ENCODE assay signal across 3 cellular contexts in the genomic region with DNA sequence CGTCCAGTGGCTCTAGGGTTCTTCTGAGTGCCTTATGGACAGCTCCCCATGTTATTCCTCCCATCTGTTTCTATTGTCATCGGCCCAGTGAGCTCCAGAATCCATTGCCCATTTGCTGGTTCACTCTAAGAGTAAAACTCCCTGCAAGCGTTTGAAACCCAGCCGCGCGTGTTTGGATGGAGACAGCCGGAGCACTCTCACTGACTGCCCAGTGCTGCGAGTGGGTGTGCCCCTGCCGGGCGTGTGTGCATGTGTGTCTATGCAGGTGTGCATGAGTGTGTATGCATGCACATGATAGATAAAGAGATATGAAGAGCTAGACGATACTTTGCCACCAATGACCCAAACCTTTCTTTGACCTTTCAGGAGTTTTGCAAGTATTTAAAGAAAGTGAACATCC.
"Had no signal": no experiment of that assay in that cellular context is flagged by ENCODE, and none has a peak within 500 bp of the region (broad histone marks: within the 10 kb centered on the region; RNA-seq: fewer than 3 reads in every experiment).

No MANE protein-coding gene starts in this region.

- DNase-seq: GDM1, GF-D8 had no signal

- H3K4me3 ChIP-seq: GM12878 had no signal

- ATAC-seq: GM12878 had no signal
